ENCODE assay signal across 1 cellular context in the genomic region with DNA sequence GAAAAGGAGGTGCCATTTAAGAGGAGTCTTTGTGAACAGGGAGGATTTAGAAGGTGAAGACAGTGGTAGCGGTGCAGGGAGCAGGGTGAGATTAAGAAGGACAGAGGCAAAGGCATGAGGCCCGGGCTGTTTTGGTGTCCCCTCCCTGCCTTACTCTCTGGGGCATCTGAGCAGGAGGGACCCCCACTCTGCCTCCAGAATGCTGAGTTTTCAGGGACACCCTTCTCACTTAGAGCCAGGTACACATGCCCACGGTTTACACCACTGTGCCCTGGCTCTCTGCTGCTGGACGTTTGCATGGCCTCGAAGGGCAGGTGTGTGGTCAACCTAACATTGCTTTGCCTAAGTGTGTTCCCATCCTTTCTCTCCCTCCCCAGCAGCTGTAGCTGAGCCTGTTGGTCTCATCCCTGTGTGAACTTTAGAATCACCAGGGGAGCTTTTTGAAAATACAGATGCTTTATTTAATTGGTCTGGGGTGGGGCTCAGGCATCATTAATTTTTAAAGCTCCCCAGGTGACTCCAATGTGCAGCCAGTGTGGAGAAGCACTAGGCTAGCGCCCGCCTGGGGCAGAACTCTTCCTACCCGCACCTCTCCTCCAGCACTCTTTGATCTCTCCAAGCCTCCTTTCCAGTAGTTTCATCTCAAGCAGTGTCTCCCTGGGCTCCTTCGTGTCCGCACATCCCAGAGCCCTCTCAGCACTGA.
TF ChIP-seq lines count a peak whose summit lies in the region.

No MANE protein-coding gene starts in this region.

TF ChIP-seq in H1, 55 proteins besides CTCF, POLR2A, EP300 and RAD21 (continued from another document):
- TF ChIP-seq, protein P1, sequence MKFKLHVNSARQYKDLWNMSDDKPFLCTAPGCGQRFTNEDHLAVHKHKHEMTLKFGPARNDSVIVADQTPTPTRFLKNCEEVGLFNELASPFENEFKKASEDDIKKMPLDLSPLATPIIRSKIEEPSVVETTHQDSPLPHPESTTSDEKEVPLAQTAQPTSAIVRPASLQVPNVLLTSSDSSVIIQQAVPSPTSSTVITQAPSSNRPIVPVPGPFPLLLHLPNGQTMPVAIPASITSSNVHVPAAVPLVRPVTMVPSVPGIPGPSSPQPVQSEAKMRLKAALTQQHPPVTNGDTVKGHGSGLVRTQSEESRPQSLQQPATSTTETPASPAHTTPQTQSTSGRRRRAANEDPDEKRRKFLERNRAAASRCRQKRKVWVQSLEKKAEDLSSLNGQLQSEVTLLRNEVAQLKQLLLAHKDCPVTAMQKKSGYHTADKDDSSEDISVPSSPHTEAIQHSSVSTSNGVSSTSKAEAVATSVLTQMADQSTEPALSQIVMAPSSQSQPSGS (IDR thresholded peaks at IDR 0.05; ENCODE audit: low read length) = no peak
- TF ChIP-seq KDM5A (IDR thresholded peaks at IDR 0.05; ENCODE audit: low read length) = no peak
- no peak for TF ChIP-seq SP4 (IDR thresholded peaks at IDR 0.05; ENCODE audit: low read length)
- no peak for TF ChIP-seq SIN3A (conservative IDR thresholded peaks at IDR 0.05 in 1 of 2, IDR thresholded peaks at IDR 0.05 in 1 of 2; ENCODE audit: low read depth in 1 of 2, low read length in 2 of 2)
- TF ChIP-seq EZH2 (IDR thresholded peaks at IDR 0.05; ENCODE audit: low read depth, low read length, severe bottlenecking) = no peak
- TF ChIP-seq SIRT6 (IDR thresholded peaks at IDR 0.05; ENCODE audit: low read length) = no peak
- no peak for TF ChIP-seq CTBP2 (IDR thresholded peaks at IDR 0.05; ENCODE audit: borderline replicate concordance, insufficient read depth, insufficient read length, low read length)
- no peak for TF ChIP-seq MAFK (IDR thresholded peaks at IDR 0.05; ENCODE audit: low read depth, low read length)
- TF ChIP-seq ZNF274 (IDR thresholded peaks at IDR 0.05; ENCODE audit: borderline replicate concordance, extremely low read depth, low read length) = no peak
- no peak for TF ChIP-seq CREB1 (IDR thresholded peaks at IDR 0.05)
- no peak for TF ChIP-seq SP1 (IDR thresholded peaks at IDR 0.05; ENCODE audit: low read depth, low read length)
- TF ChIP-seq SAP30 (IDR thresholded peaks at IDR 0.05; ENCODE audit: insufficient read depth, insufficient replicate concordance, low read length) = no peak
- TF ChIP-seq PHF8 (conservative IDR thresholded peaks at IDR 0.05; ENCODE audit: low read depth, low read length) = no peak
- TF ChIP-seq, protein P2, sequence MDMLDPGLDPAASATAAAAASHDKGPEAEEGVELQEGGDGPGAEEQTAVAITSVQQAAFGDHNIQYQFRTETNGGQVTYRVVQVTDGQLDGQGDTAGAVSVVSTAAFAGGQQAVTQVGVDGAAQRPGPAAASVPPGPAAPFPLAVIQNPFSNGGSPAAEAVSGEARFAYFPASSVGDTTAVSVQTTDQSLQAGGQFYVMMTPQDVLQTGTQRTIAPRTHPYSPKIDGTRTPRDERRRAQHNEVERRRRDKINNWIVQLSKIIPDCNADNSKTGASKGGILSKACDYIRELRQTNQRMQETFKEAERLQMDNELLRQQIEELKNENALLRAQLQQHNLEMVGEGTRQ (IDR thresholded peaks at IDR 0.05; ENCODE audit: low read length) = no peak
